In the genomic region with DNA sequence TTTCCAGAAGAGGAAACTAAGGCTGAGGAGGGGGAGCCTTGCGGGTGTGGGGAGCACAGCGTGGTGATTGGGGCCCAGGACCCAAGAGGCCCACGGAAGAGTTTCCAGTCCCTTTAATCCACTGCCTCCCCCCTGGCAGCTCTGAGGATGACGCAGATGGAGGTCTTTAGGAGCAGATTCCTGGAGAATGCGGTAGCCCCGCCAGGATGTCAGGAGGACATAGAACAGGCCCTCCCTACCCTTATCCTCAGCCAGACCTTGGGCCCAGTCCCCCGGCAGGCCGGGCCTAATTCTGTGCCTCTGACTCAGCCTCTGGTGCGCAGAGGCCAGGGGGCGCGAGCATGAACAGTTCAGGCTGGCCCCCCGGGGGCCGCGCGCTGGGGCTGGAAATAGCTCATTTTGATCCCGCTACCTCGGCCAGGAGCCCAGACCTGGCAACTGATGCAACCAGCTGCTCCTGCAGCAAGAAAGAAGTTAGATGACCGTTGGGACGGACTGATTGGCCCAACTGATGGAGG, we compare ENCODE assay signal across 8 cellular contexts. TPM values are rescaled to one million over a fixed set of nuclear protein-coding genes. Genes with fewer than 3 reads are reported as not detected.
DNase-seq lines count a peak whose midpoint lies in the region; ATAC-seq and TF ChIP-seq lines count a peak whose summit lies in the region.

No MANE protein-coding gene starts in this region.

- WGBS in esophagus muscularis mucosa = 4% methylated on average over 15 of the region's 19 CpGs

- ATAC-seq in HG02759 (IDR thresholded peaks at IDR 0.05; ENCODE audit: unreplicated experiment) = peak; percentile 3
- ATAC-seq in HG02678 (IDR thresholded peaks at IDR 0.05; ENCODE audit: unreplicated experiment) = no peak

- peak overlapping the region; percentile 80 to 95 (median 89) for H3K4me3 ChIP-seq in esophagus muscularis mucosa
- H3K4me3 ChIP-seq in vagina = peak overlapping the region; percentile 61 to 88

- H3K27me3 ChIP-seq in esophagus muscularis mucosa = no peaks in the 10 kb centered on the region
- H3K27me3 ChIP-seq in vagina = no peaks in the 10 kb centered on the region

- H3K36me3 ChIP-seq in esophagus muscularis mucosa (peaks cover 26 to 45% (median 31%) of the 10 kb centered on the region in 4 donors), vagina (peaks cover 0 to 25% of the 10 kb centered on the region in 2 donors)

- peak overlapping the region; percentile 85 for H3K27ac ChIP-seq in VCaP
- H3K27ac ChIP-seq in esophagus muscularis mucosa (replicated peaks in 1 of 4) = peak overlapping the region; percentile 93 to 99 (median 98)
- H3K27ac ChIP-seq in vagina = peak overlapping the region; percentile 97

- DNase-seq in DMS 273 (lab: John Stamatoyannopoulos, UW; ENCODE audit: unreplicated experiment) (peak; percentile 95), esophagus muscularis mucosa (ENCODE audit: extremely low spot score) (peak; percentile 94), myocyte (ENCODE audit: low read depth) (peak; percentile 91), vagina (ENCODE audit: extremely low spot score in 2 of 2) (peak in 1 of 2 donors; percentile 99), AML-193 (lab: John Stamatoyannopoulos, UW) (no peak)

- peaks cover 31 to 59% (median 54%) of the 10 kb centered on the region in 4 donors for H3K4me1 ChIP-seq in esophagus muscularis mucosa
- peaks cover 42% of the 10 kb centered on the region for H3K4me1 ChIP-seq in vagina

- TF ChIP-seq CTCF in VCaP (conservative IDR thresholded peaks at IDR 0.05) (no peak), esophagus muscularis mucosa (IDR thresholded peaks at IDR 0.05) (no peak), vagina (IDR thresholded peaks at IDR 0.05) (no peak)

- TF ChIP-seq EP300 in esophagus muscularis mucosa (IDR thresholded peaks at IDR 0.05) = peak; percentile 69

- H3K9me3 ChIP-seq in esophagus muscularis mucosa (no peaks in the 10 kb centered on the region), vagina (no peaks in the 10 kb centered on the region)

- TF ChIP-seq POLR2A in esophagus muscularis mucosa (IDR thresholded peaks at IDR 0.05; ENCODE audit: low read depth) = peak; percentile 2
- TF ChIP-seq POLR2A in vagina (IDR thresholded peaks at IDR 0.05) = peak in 1 of 2 donors; percentile 22

- intact Hi-C loops in esophagus muscularis mucosa (cut with DNase I) = no loop called here
- intact Hi-C loops in vagina (cut with DNase I) = no loop called here

RNA-seq across cellular contexts. Expression of gene HSPB6, which starts 0.5 kb away (rescaled TPM):
- total RNA-seq in esophagus muscularis mucosa = 100 to 1,000 TPM in 2 of 4 donors, 10 to 100 TPM in 2; 64.4 to 146 (median 105) TPM
- total RNA-seq in myocyte = 0.21 and 0.37 TPM in 2 replicates
- 0.24 TPM for polyA plus RNA-seq in myocyte (2012)
- 238 TPM for total RNA-seq in vagina

RNA-seq across cellular contexts. Expression of gene PROSER3, which starts 0.7 kb away (rescaled TPM):
- total RNA-seq in esophagus muscularis mucosa (1 to 10 TPM; 5.6 to 8.7 (median 7.1) TPM), myocyte (3.2 and 3.6 TPM in 2 replicates), vagina (13.8 TPM)
- polyA plus RNA-seq in myocyte (2012) = 11.0 TPM

RNA-seq across cellular contexts. Expression of gene LIN37, which starts 8.9 kb away (rescaled TPM):
- total RNA-seq in esophagus muscularis mucosa = 10 to 100 TPM; 11.6 to 18.3 (median 15.6) TPM
- 10.6 and 18.1 TPM in 2 replicates for total RNA-seq in myocyte
- 16.1 TPM for polyA plus RNA-seq in myocyte (2012)
- total RNA-seq in vagina = 11.3 TPM

RNA-seq across cellular contexts. Expression of gene PSENEN, which starts 11.8 kb away (rescaled TPM):
- total RNA-seq in esophagus muscularis mucosa (10 to 100 TPM; 27.4 to 48.7 (median 33.8) TPM), myocyte (32.5 and 32.8 TPM in 2 replicates), vagina (28.2 TPM)
- polyA plus RNA-seq in myocyte (2012) = 89.4 TPM

RNA-seq across cellular contexts. Expression of gene U2AF1L4, which starts 12.1 kb away (rescaled TPM):
- total RNA-seq in esophagus muscularis mucosa (10 to 100 TPM in 3 of 4 donors, 1 to 10 TPM in 1; 7.9 to 31.1 (median 20.9) TPM), myocyte (9.7 and 12.0 TPM in 2 replicates), vagina (6.6 TPM)
- polyA plus RNA-seq in myocyte (2012) = 22.4 TPM

Comparison
In these comparisons a context has a peak if more than half of its experiments do, and no peak if none do; other contexts are left out.
1. DNase-seq: peak in DMS 273 (single experiment), esophagus muscularis mucosa (single experiment) and myocyte (single experiment); none in AML-193 (0 of 2).
2. RNA of gene HSPB6, which starts 0.5 kb away (total RNA-seq): 238 TPM in vagina (single experiment) and 64.4 to 146 TPM in esophagus muscularis mucosa; 0.21 to 0.37 TPM in myocyte; every median in the first group is over 10 times any median in the second.
3. Peak in every context shown above with its lines, with median percentiles within 50 percentile points of each other: H3K27ac ChIP-seq.